18 cellular contexts compared by ENCODE assay signal in genomic region chr4:117225441-117225840, GRCh38.
"Had no signal": no experiment of that assay in that cellular context is flagged by ENCODE, and none has a peak within 500 bp of the region (broad histone marks: within the 10 kb centered on the region; RNA-seq: fewer than 3 reads in every experiment).

No MANE protein-coding gene starts in this region.

- H3K4me1 ChIP-seq: adrenal gland, esophagus muscularis mucosa, foreskin keratinocyte, spleen, uterus had no signal

- H3K9me3 ChIP-seq: adrenal gland, esophagus muscularis mucosa, thoracic aorta, uterus had no signal

- DNase-seq: activated CD4-positive, alpha-beta T cell treated with anti-CD3 and anti-CD28 coated beads for 36 hours; activated CD4-positive, CD25-positive, alpha-beta regulatory T cell; activated naive CD4-positive, alpha-beta T cell; activated T-cell treated with anti-CD3 and anti-CD28 coated beads for 4 hours; activated T-cell treated with anti-CD3 and anti-CD28 coated beads, Interleukin-2, amount 50 U/mL, for 72 hours; adrenal gland; brain microvascular endothelial cell; caudate nucleus; foreskin keratinocyte; natural killer cell; posterior cingulate gyrus; right cardiac atrium; spleen; stimulated activated CD4-positive, alpha-beta T cell treated with anti-CD3 and anti-CD28 coated beads, Interleukin-2, amount 100 ng/mL, for 48 hours; T-cell; uterus had no signal

- H3K4me3 ChIP-seq: adrenal gland, esophagus muscularis mucosa, spleen, thoracic aorta, uterus had no signal

- H3K27ac ChIP-seq: adrenal gland, brain microvascular endothelial cell, esophagus muscularis mucosa, foreskin keratinocyte, spleen, thoracic aorta, uterus had no signal

- H3K27me3 ChIP-seq: adrenal gland, brain microvascular endothelial cell, esophagus muscularis mucosa, foreskin keratinocyte, spleen, uterus had no signal

- H3K36me3 ChIP-seq: adrenal gland, brain microvascular endothelial cell, esophagus muscularis mucosa, spleen, thoracic aorta, uterus had no signal
